Comparison of ENCODE assay signal across 8 cellular contexts in the genomic region with DNA sequence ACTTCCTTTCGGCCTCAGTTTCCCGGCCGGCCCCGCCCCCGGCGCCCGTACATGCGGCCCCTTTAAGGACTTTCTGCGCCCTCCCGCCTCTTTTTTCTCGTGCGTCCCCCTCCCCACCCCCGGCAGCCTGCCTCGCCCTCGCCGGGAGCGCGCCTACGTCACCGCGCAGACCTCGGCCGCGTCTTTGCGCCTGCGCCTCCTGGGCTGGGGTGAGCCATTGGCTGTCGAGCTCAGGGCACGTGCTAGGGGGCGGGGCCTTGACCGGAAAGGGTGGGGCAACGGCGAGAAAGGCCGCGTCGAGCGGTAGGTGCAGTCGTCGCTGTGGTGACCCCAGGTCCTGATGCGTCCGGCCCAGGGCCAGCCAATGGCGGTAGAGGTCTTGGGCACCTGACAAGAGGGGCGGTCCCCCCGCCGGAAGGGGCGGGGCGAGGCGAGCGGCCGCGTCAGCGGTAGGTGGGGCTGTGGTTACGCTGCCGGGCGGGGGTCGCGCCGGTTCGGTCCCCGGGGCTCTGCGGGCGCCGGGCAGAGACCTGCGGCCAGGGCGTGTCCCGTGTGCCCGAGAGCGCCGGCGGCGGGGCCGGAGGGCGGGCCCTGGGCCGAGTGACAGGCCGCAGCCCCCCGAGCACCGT. TPM values are rescaled to one million over a fixed set of nuclear protein-coding genes. Genes with fewer than 3 reads are reported as not detected.
A peak's percentile ranks its signal among the peaks of the same experiment; 100 is the strongest.
DNase-seq lines count a peak whose midpoint lies in the region; ATAC-seq and TF ChIP-seq lines count a peak whose summit lies in the region.

A gene with protein sequence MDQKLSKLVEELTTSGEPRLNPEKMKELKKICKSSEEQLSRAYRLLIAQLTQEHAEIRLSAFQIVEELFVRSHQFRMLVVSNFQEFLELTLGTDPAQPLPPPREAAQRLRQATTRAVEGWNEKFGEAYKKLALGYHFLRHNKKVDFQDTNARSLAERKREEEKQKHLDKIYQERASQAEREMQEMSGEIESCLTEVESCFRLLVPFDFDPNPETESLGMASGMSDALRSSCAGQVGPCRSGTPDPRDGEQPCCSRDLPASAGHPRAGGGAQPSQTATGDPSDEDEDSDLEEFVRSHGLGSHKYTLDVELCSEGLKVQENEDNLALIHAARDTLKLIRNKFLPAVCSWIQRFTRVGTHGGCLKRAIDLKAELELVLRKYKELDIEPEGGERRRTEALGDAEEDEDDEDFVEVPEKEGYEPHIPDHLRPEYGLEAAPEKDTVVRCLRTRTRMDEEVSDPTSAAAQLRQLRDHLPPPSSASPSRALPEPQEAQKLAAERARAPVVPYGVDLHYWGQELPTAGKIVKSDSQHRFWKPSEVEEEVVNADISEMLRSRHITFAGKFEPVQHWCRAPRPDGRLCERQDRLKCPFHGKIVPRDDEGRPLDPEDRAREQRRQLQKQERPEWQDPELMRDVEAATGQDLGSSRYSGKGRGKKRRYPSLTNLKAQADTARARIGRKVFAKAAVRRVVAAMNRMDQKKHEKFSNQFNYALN (plus strand): TSS at position 428 of the 629 bp plus-strand sequence. CDS start 884 bp downstream, outside the sequence.

- intact Hi-C loops in colonic mucosa (cut with DNase I): loop anchor here (10.0 kb wide), 2 partner anchors 52 to 182 kb away; no protein-coding TSS in a partner anchor

- no peaks in the 10 kb centered on the region for H3K9me3 ChIP-seq in BE2C
- no peaks in the 10 kb centered on the region for H3K9me3 ChIP-seq in colonic mucosa

- H3K4me3 ChIP-seq in BE2C (ENCODE audit: low read depth, low read length): peak within 1 kb of the TSS; percentile 79
- peak within 1 kb of the TSS; percentile 89 for H3K4me3 ChIP-seq in colonic mucosa

- peak; percentile 90 for ATAC-seq in HG03460 (IDR thresholded peaks at IDR 0.05; ENCODE audit: unreplicated experiment)

- H3K27ac ChIP-seq in colonic mucosa: peak within 1 kb of the TSS; percentile 98
- peak within 1 kb of the TSS; percentile 92 for H3K27ac ChIP-seq in layer of hippocampus (ENCODE audit: low read depth, low read length)

- TF ChIP-seq CTCF in BE2C (IDR thresholded peaks at IDR 0.05; ENCODE audit: low read depth, low read length) (no peak), colonic mucosa (IDR thresholded peaks at IDR 0.05) (no peak)

- H3K9ac ChIP-seq in colonic mucosa (ENCODE audit: low read depth in 2 of 2, low read length in 2 of 2): peak within 1 kb of the TSS; percentile 93 to 99

- H3K36me3 ChIP-seq in BE2C (no peaks in the 10 kb centered on the region), colonic mucosa (no peaks in the 10 kb centered on the region)

- H3K4me1 ChIP-seq in BE2C (no peaks in the 10 kb centered on the region), colonic mucosa (peaks cover 5% of the 10 kb centered on the region)

- H3K27me3 ChIP-seq in BE2C (no peaks in the 10 kb centered on the region), colonic mucosa (no peaks in the 10 kb centered on the region), layer of hippocampus (ENCODE audit: control insufficient read depth, insufficient read depth, low read length) (no peaks in the 10 kb centered on the region)

- peak; percentile 100 for DNase-seq in BE2C
- DNase-seq in GM19240 (ENCODE audit: insufficient read length, low spot score): peak; percentile 100
- DNase-seq in NCI-H526 (lab: John Stamatoyannopoulos, UW): peak; percentile 98 to 99
- peak; percentile 100 for DNase-seq in activated CD4-positive, alpha-beta T cell treated with anti-CD3 and anti-CD28 coated beads for 48 hours
- peak; percentile 100 for DNase-seq in colonic mucosa
- peak; percentile 100 for DNase-seq in stimulated activated CD4-positive, alpha-beta T cell treated with anti-CD3 and anti-CD28 coated beads, Interleukin-1b, Interleukin-23, amount 100 ng/mL, for 4 hours (ENCODE audit: low read depth in 2 of 2)

RNA-seq across cellular contexts. Expression of the gene that starts here (rescaled TPM):
- 32.7 TPM for polyA plus RNA-seq in BE2C (2012; ENCODE audit: insufficient read depth, insufficient read length, low read depth)
- 10 to 100 TPM; 16.7 to 55.7 TPM for total RNA-seq in colonic mucosa

Comparison
In these comparisons a context has a peak if more than half of its experiments do, and no peak if none do; other contexts are left out.
1. Peak in every context shown above with its lines: DNase-seq, ATAC-seq, H3K4me3 ChIP-seq and H3K27ac ChIP-seq.